28 cellular contexts compared by ENCODE assay signal in the genomic region with DNA sequence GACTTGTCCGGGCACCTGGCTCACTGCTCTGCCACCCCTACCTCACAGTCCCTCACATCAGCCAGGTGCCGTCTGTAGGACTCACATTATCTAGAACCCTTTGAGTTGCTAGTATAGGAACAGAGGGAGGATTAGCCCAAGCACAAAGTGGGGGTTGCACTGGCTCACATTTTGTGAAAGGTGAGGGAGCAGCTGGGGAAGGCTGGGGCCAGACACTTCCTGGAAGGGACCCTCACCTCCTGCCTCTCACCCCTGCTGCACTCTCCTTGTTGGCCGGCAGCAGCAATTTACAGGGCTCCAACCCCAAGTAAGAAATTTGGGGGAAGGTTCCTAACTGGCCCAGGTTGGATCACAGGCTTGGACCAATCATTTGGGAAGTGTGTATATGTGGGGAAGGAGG.
"Had no signal": no experiment of that assay in that cellular context is flagged by ENCODE, and none has a peak within 500 bp of the region (broad histone marks: within the 10 kb centered on the region; RNA-seq: fewer than 3 reads in every experiment).

No MANE protein-coding gene starts in this region.

- H3K27ac Mint-ChIP-seq: dendritic cell treated with granulocyte-macrophage colony-stimulating factor and Interleukin-4, amounts not matched to agents 40 ng/mL and 50 ng/mL, for 4 days; effector memory CD8-positive, alpha-beta T cell; endodermal cell; mesothelial cell of epicardium; naive B cell had no signal

- H3K9me3 ChIP-seq: colonic mucosa, esophagus squamous epithelium, gastrocnemius medialis, heart right ventricle, left lung, lower lobe of right lung, mucosa of descending colon had no signal

- H3K27ac ChIP-seq: colonic mucosa, epithelial cell of prostate, esophagus squamous epithelium, gastrocnemius medialis, heart right ventricle, left lung, lower lobe of right lung had no signal

- DNase-seq: colonic mucosa; cortex of kidney; effector CD8-positive, alpha-beta T cell; effector memory CD8-positive, alpha-beta T cell; erythroblast; esophagus squamous epithelium; foreskin fibroblast; foreskin melanocyte; gastrocnemius medialis; glutamatergic neuron; head of caudate nucleus; heart right ventricle; hippocampal formation; left cardiac atrium; left lung; left ventricle myocardium superior; lower lobe of right lung; mesenchymal stem cell; mucosa of descending colon; naive B cell had no signal

- H3K4me3 ChIP-seq: colonic mucosa, esophagus squamous epithelium, gastrocnemius medialis, heart right ventricle, left lung, lower lobe of right lung, mucosa of descending colon had no signal

- FAIRE-seq: endometrium, islet of Langerhans, keratinocyte had no signal

- ATAC-seq: effector memory CD8-positive, alpha-beta T cell; esophagus mucosa; gastrocnemius medialis; heart right ventricle; left cardiac atrium; left lung; left ventricle myocardium superior; lower lobe of right lung; mucosa of descending colon had no signal

- H3K27me3 Mint-ChIP-seq: dendritic cell treated with granulocyte-macrophage colony-stimulating factor and Interleukin-4, amounts not matched to agents 40 ng/mL and 50 ng/mL, for 4 days; effector memory CD8-positive, alpha-beta T cell; naive B cell had no signal

- H3K27me3 ChIP-seq: colonic mucosa, esophagus squamous epithelium, gastrocnemius medialis, left lung had no signal

- H3K36me3 Mint-ChIP-seq: mesothelial cell of epicardium, naive B cell had no signal

- H3K4me1 Mint-ChIP-seq: endodermal cell, mesothelial cell of epicardium, naive B cell had no signal

- H3K9me3 Mint-ChIP-seq: dendritic cell treated with granulocyte-macrophage colony-stimulating factor and Interleukin-4, amounts not matched to agents 40 ng/mL and 50 ng/mL, for 4 days; effector memory CD8-positive, alpha-beta T cell had no signal

- H3K36me3 ChIP-seq: colonic mucosa, esophagus squamous epithelium, gastrocnemius medialis, heart right ventricle, left lung, lower lobe of right lung had no signal

- H3K4me3 Mint-ChIP-seq: dendritic cell treated with granulocyte-macrophage colony-stimulating factor and Interleukin-4, amounts not matched to agents 40 ng/mL and 50 ng/mL, for 4 days; effector memory CD8-positive, alpha-beta T cell; endodermal cell; mesothelial cell of epicardium; naive B cell had no signal

- H3K4me1 ChIP-seq: gastrocnemius medialis, heart right ventricle, left lung, lower lobe of right lung had no signal
